ENCODE assay signal across 1 cellular context in genomic region chr6:95293257-95293656, GRCh38.
TF ChIP-seq lines count a peak whose summit lies in the region.

No MANE protein-coding gene starts in this region.

TF ChIP-seq in HepG2, 621 proteins besides CTCF, POLR2A, EP300 and RAD21:
- TF ChIP-seq HMG20A (CRISPR knock-in tag; IDR thresholded peaks at IDR 0.05; ENCODE audit: borderline replicate concordance) = peak; percentile 34; the same call in 1 of the 2 replicates
- peak; percentile 36; the same call in 1 of the 2 replicates for TF ChIP-seq USF2 (IDR thresholded peaks at IDR 0.05; ENCODE audit: low read depth, low read length)
- no peak for TF ChIP-seq USF2 (CRISPR knock-in tag; IDR thresholded peaks at IDR 0.05; ENCODE audit: borderline replicate concordance)
- TF ChIP-seq ATF4 (CRISPR knock-in tag; IDR thresholded peaks at IDR 0.05) = peak in 1 of 2 experiments; percentile 28; a peak in 1 of 4 replicates
- peak; percentile 35; the same call in 1 of the 2 replicates for TF ChIP-seq SOX5 (CRISPR knock-in tag; IDR thresholded peaks at IDR 0.05; ENCODE audit: borderline replicate concordance)
- peak; percentile 75 for TF ChIP-seq ARID5B (CRISPR knock-in tag; IDR thresholded peaks at IDR 0.05)
- TF ChIP-seq TFE3 (CRISPR knock-in tag; IDR thresholded peaks at IDR 0.05) = peak; percentile 58; the same call in 1 of the 2 replicates
- peak; percentile 96 for TF ChIP-seq BHLHE40 (IDR thresholded peaks at IDR 0.05; ENCODE audit: low read length)
- TF ChIP-seq MED1 (CRISPR knock-in tag; IDR thresholded peaks at IDR 0.05) = peak; percentile 50; the same call in 1 of the 2 replicates
- TF ChIP-seq POLR2AphosphoS5 (IDR thresholded peaks at IDR 0.05; ENCODE audit: low read depth, low read length) = no peak
- peak; percentile 57; the same call in 1 of the 2 replicates for TF ChIP-seq CEBPB (IDR thresholded peaks at IDR 0.05; ENCODE audit: borderline replicate concordance, low read depth, low read length)
- TF ChIP-seq ZNF121 (CRISPR knock-in tag; IDR thresholded peaks at IDR 0.05) = peak; percentile 41; the same call in 1 of the 2 replicates
- TF ChIP-seq RBM39 (IDR thresholded peaks at IDR 0.05; ENCODE audit: low read depth, low read length, poor library complexity, severe bottlenecking) = no peak
- peak; percentile 38 for TF ChIP-seq CEBPG (CRISPR knock-in tag; IDR thresholded peaks at IDR 0.05)
- peak; percentile 96 for TF ChIP-seq MLX (CRISPR knock-in tag; IDR thresholded peaks at IDR 0.05)
- no peak for TF ChIP-seq ZNF720 (CRISPR knock-in tag; IDR thresholded peaks at IDR 0.05)
- peak; percentile 83; the same call in 1 of the 2 replicates for TF ChIP-seq MLXIP (CRISPR knock-in tag; IDR thresholded peaks at IDR 0.05; ENCODE audit: borderline replicate concordance)
- peak; percentile 59 for TF ChIP-seq FOSL2 (CRISPR knock-in tag; IDR thresholded peaks at IDR 0.05)
- TF ChIP-seq ZFP36L1 (CRISPR knock-in tag; IDR thresholded peaks at IDR 0.05) = no peak
- no peak for TF ChIP-seq ZNF432 (CRISPR knock-in tag; IDR thresholded peaks at IDR 0.05; ENCODE audit: borderline replicate concordance)
- peak; percentile 22; the same call in 1 of the 2 replicates for TF ChIP-seq ETV5 (CRISPR knock-in tag; IDR thresholded peaks at IDR 0.05; ENCODE audit: borderline replicate concordance)
- no peak for TF ChIP-seq PLRG1 (conservative IDR thresholded peaks at IDR 0.05)
- TF ChIP-seq HNF4A (CRISPR knock-in tag; IDR thresholded peaks at IDR 0.05) = peak; percentile 70
- 0 out of 2 replicates have a peak, but pooled peaks have one; percentile 37 for TF ChIP-seq MNT (IDR thresholded peaks at IDR 0.05)
- peak; percentile 55; the same call in 1 of the 2 replicates for TF ChIP-seq GATAD2A (CRISPR knock-in tag; IDR thresholded peaks at IDR 0.05)
- TF ChIP-seq SALL1 (CRISPR knock-in tag; IDR thresholded peaks at IDR 0.05) = peak; percentile 22; the same call in 1 of the 2 replicates
- 0 out of 2 replicates have a peak, but pooled peaks have one; percentile 17 for TF ChIP-seq FOXA3 (CRISPR knock-in tag; IDR thresholded peaks at IDR 0.05)
- no peak for TF ChIP-seq GABPA (IDR thresholded peaks at IDR 0.05; ENCODE audit: low read depth, low read length)
- TF ChIP-seq GABPA (CRISPR knock-in tag; IDR thresholded peaks at IDR 0.05; ENCODE audit: low read depth) = 0 out of 2 replicates have a peak, but pooled peaks have one; percentile 16
